Comparison of ENCODE assay signal across 27 cellular contexts in the genomic region with DNA sequence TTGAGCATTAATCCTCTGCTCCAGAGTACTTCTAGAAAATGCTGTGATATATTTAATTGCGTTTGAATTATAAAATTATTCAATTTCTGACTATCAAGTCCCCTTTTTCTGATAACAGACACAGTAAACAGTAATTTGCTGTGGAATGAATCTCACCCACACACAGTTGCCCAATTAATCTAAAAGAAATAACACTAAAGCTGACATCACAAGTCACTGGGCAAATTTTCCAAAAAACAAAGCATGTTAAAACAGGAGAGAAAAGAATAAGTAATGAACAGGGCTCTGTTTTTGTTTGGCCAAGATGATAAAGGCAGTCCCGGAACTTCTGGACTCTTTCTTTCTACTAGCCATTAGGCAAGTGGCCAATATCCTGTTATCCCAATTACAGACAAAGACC.
"Had no signal": no experiment of that assay in that cellular context is flagged by ENCODE, and none has a peak within 500 bp of the region (broad histone marks: within the 10 kb centered on the region; RNA-seq: fewer than 3 reads in every experiment).

No MANE protein-coding gene starts in this region.

- DNase-seq: stimulated activated CD4-positive, alpha-beta T cell treated with anti-CD3 and anti-CD28 coated beads, Interleukin-2, amount 100 ng/mL, for 48 hours; stimulated activated CD4-positive, alpha-beta T cell treated with anti-CD3 and anti-CD28 coated beads, Interleukin-4, amount 100 ng/mL, for 1 hour; stimulated activated CD4-positive, alpha-beta T cell treated with anti-CD3 and anti-CD28 coated beads, Interleukin-4, amount 100 ng/mL, for 24 hours; stimulated activated CD4-positive, alpha-beta T cell treated with anti-CD3 and anti-CD28 coated beads, Interleukin-4, amount 100 ng/mL, for 4 hours; stimulated activated CD8-positive, alpha-beta memory T cell treated with anti-CD3 and anti-CD28 coated beads, Interleukin-4, amount 100 ng/mL, for 48 hours; stimulated activated naive B cell treated with anti-CD40 and anti-IgM and Interleukin-4, amounts not matched to agents 10 μg/mL and 1 μg/mL and 100 μg/mL, for 72 hours; stimulated activated naive CD4-positive, alpha-beta T cell; stimulated activated naive CD4-positive, alpha-beta T cell treated with Interleukin-2 at 50 U/mL for 16 hours; stimulated activated naive CD8-positive, alpha-beta T cell treated with anti-CD3 and anti-CD28 coated beads, Interleukin-15, amount 100 ng/mL, for 72 hours; stimulated activated naive CD8-positive, alpha-beta T cell treated with anti-CD3 and anti-CD28 coated beads, Interleukin-15, Interleukin-2, amounts not matched to agents 100 U/mL and 50 U/mL, for 24 hours; stomach; substantia nigra; testis; thyroid gland; tibial artery; transverse colon; trophoblast cell; upper lobe of left lung; upper lobe of right lung; uterus had no signal

- H3K36me3 ChIP-seq: stomach, suprapubic skin, thoracic aorta, thyroid gland, tibial artery, tibial nerve, transverse colon, upper lobe of left lung, upper lobe of right lung, uterus, vagina had no signal

- H3K27me3 ChIP-seq: stomach, suprapubic skin, testis, thyroid gland, tibial artery, tibial nerve, transverse colon, upper lobe of left lung, upper lobe of right lung, uterus, vagina had no signal

- FAIRE-seq: urothelium cell line had no signal

- H3K9me3 ChIP-seq: stomach, suprapubic skin, testis, thoracic aorta, thyroid gland, tibial artery, tibial nerve, transverse colon, upper lobe of left lung, upper lobe of right lung, uterus, vagina had no signal

- H3K4me1 ChIP-seq: stomach, suprapubic skin, tibial artery, tibial nerve, upper lobe of left lung, upper lobe of right lung, uterus, vagina had no signal

- H3K4me3 ChIP-seq: stomach, suprapubic skin, testis, thoracic aorta, thyroid gland, tibial artery, tibial nerve, transverse colon, upper lobe of left lung, upper lobe of right lung, uterus, vagina had no signal

- H3K27ac ChIP-seq: stomach, suprapubic skin, testis, thoracic aorta, thyroid gland, tibial artery, tibial nerve, transverse colon, upper lobe of left lung, upper lobe of right lung, uterus, vagina had no signal

- ATAC-seq: stimulated activated effector memory CD8-positive, alpha-beta T cell treated with anti-CD3 and anti-CD28 coated beads, Interleukin-12 subunit alpha, Interleukin-12 subunit beta, amount 100 ng/mL, for 72 hours; stimulated activated memory B cell treated with anti-CD40 and anti-IgM and Interleukin-4, amounts not matched to agents 10 μg/mL and 1 μg/mL and 100 μg/mL, for 72 hours; stimulated activated naive B cell treated with anti-CD40 and anti-IgM and Interleukin-4, amounts not matched to agents 10 μg/mL and 1 μg/mL and 100 μg/mL, for 72 hours; stimulated activated naive CD8-positive, alpha-beta T cell treated with anti-CD3 and anti-CD28 coated beads, Interleukin-15, amount 100 ng/mL, for 72 hours; stimulated activated naive CD8-positive, alpha-beta T cell treated with anti-CD3 and anti-CD28 coated beads, Interleukin-15, Interleukin-2, amounts not matched to agents 100 U/mL and 50 U/mL, for 24 hours; upper lobe of right lung had no signal
